19 cellular contexts compared by ENCODE assay signal in genomic region chr1:70361727-70362413, GRCh38. TPM values are rescaled to one million over a fixed set of nuclear protein-coding genes. Genes with fewer than 3 reads are reported as not detected.
DNase-seq lines count a peak whose midpoint lies in the region; ATAC-seq, FAIRE-seq and TF ChIP-seq lines count a peak whose summit lies in the region.
"Had no signal": no experiment of that assay in that cellular context is flagged by ENCODE, and none has a peak within 500 bp of the region (broad histone marks: within the 10 kb centered on the region; RNA-seq: fewer than 3 reads in every experiment).

No MANE protein-coding gene starts in this region.

- no peak for TF ChIP-seq EP300 in HepG2 (IDR thresholded peaks at IDR 0.05; ENCODE audit: low read depth in 2 of 2, low read length in 2 of 2)
- TF ChIP-seq EP300 in HepG2 (CRISPR knock-in tag; IDR thresholded peaks at IDR 0.05; ENCODE audit: borderline replicate concordance) = no peak

- DNase-seq in HepG2 (ENCODE audit: low spot score) = no peak
- no peak for DNase-seq in right lobe of liver
- peak; percentile 73 for DNase-seq in astrocyte of the spinal cord (ENCODE audit: low read depth, low spot score)
- peak; percentile 37 for DNase-seq in iris pigment epithelial cell (ENCODE audit: low read depth)
- DNase-seq in NCI-H1436 treated with DMSO at 0.1 percent for 48 hours (lab: John Stamatoyannopoulos, UW) = no peak
- no peak for DNase-seq in G401 (ENCODE audit: low spot score)
- DNase-seq in NCI-H2196 treated with DMSO at 0.1 percent for 48 hours (lab: John Stamatoyannopoulos, UW; ENCODE audit: unreplicated experiment) = no peak
- DNase-seq: ACHN; activated naive CD8-positive, alpha-beta T cell treated with anti-CD3 and anti-CD28 coated beads, Interleukin-2, amount 10 ng/mL, durations not matched to agents 7 days and 5 days; DMS153; heart right ventricle; left ventricle myocardium superior; NCI-H1092 treated with DMSO at 0.1 percent for 48 hours; NCI-H524; SHP77 treated with DMSO at 0.1 percent for 48 hours; stimulated activated CD4-positive, alpha-beta T cell treated with anti-CD3 and anti-CD28 coated beads, Interleukin-15, amount 100 ng/mL, for 24 hours had no signal

- H3K4me3 ChIP-seq in HepG2 (replicated peaks in 1 of 3; ENCODE audit: insufficient read depth in 1 of 3, low read depth in 2 of 3, low read length in 3 of 3) = no peak overlapping the region
- H3K4me3 ChIP-seq in right lobe of liver = no peak overlapping the region
- no peak overlapping the region for H3K4me3 ChIP-seq in astrocyte of the spinal cord (ENCODE audit: low read depth, low read length)
- H3K4me3 ChIP-seq: GM12878, heart right ventricle, tibial nerve had no signal

- no peak for ATAC-seq in HepG2
- no peak for ATAC-seq in right lobe of liver
- no peak for ATAC-seq in HG03571 (IDR thresholded peaks at IDR 0.05; ENCODE audit: unreplicated experiment)
- ATAC-seq: GM12878, heart right ventricle, left ventricle myocardium superior had no signal

- H3K27ac ChIP-seq in HepG2 (ENCODE audit: extremely low read length, insufficient read depth, low read length) (no peak overlapping the region), right lobe of liver (no peak overlapping the region)
- H3K27ac ChIP-seq: heart right ventricle had no signal

- in situ Hi-C loops in HepG2 (cut with HindIII; ENCODE audit: extremely low pct_ligation_motif_present, low pct_unique_long_range_greater_than_20kb) (no loop called here), astrocyte of the spinal cord (cut with HindIII; ENCODE audit: low sequenced_read_pairs) (no loop called here), G401 (cut with HindIII; ENCODE audit: low sequenced_read_pairs) (no loop called here)

- H3K9me3 ChIP-seq in HepG2 (ENCODE audit: low read length) (no peaks in the 10 kb centered on the region), right lobe of liver (no peaks in the 10 kb centered on the region)
- H3K9me3 ChIP-seq: heart right ventricle, tibial nerve had no signal

- H3K27me3 ChIP-seq in HepG2 (ENCODE audit: control insufficient read depth in 1 of 2, insufficient read depth in 2 of 2, low read length in 2 of 2) (no peaks in the 10 kb centered on the region), right lobe of liver (no peaks in the 10 kb centered on the region)
- H3K27me3 ChIP-seq: heart right ventricle, tibial nerve had no signal

- TF ChIP-seq RAD21 in HepG2 (CRISPR knock-in tag; IDR thresholded peaks at IDR 0.05) = no peak

- TF ChIP-seq POLR2A in HepG2 (IDR thresholded peaks at IDR 0.05; ENCODE audit: insufficient read depth in 1 of 2, low read depth in 2 of 2, low read length in 2 of 2) = no peak
- TF ChIP-seq POLR2A in right lobe of liver (IDR thresholded peaks at IDR 0.05) = no peak

- H3K4me2 ChIP-seq in HepG2 (ENCODE audit: low read depth, low read length) = no peak overlapping the region

- H2AFZ ChIP-seq in HepG2 (ENCODE audit: low read length) = no peak overlapping the region

- FAIRE-seq in HepG2 (lab: Jason Lieb, UNC) = no peak
- FAIRE-seq: GM12878 had no signal

- 83% methylated on average over 3 of the region's 3 CpGs for WGBS in HepG2 (ENCODE audit: low lambda C conversion rate)
- 51% methylated on average over 3 of the region's 3 CpGs for WGBS in right lobe of liver (ENCODE audit: insufficient coverage, low coverage, low lambda C conversion rate, missing lambda C conversion rate)

- intact Hi-C loops in HepG2 (cut with micrococcal nuclease; ENCODE audit: unreplicated experiment) (no loop called here), right lobe of liver (cut with DNase I) (no loop called here)

- CTCF ChIA-PET in HepG2 (lab: Yijun Ruan, JAX; ENCODE audit: low intra/inter-chr PET ratio, low total read pairs) = no interaction called here

- TF ChIP-seq CTCF in HepG2 (CRISPR knock-in tag; IDR thresholded peaks at IDR 0.05) = no peak
- TF ChIP-seq CTCF in right lobe of liver (IDR thresholded peaks at IDR 0.05) = no peak
- no peak for TF ChIP-seq CTCF in astrocyte of the spinal cord (IDR thresholded peaks at IDR 0.05; ENCODE audit: low read depth, low read length)

- no peaks in the 10 kb centered on the region for H3K4me1 ChIP-seq in HepG2 (ENCODE audit: insufficient read depth, low read length)
- H3K4me1 ChIP-seq in right lobe of liver = no peaks in the 10 kb centered on the region
- H3K4me1 ChIP-seq: heart right ventricle had no signal

- H3K9ac ChIP-seq in HepG2 (ENCODE audit: insufficient read depth, low read depth, low read length) = no peak overlapping the region

- H3K36me3 ChIP-seq in HepG2 (replicated peaks in 1 of 2; ENCODE audit: control insufficient read depth in 1 of 2, insufficient read depth in 2 of 2, low read length in 2 of 2) (no peaks in the 10 kb centered on the region), right lobe of liver (no peaks in the 10 kb centered on the region)

- POLR2A ChIA-PET in HepG2 (lab: Yijun Ruan, JAX) = no interaction called here

- no peaks in the 10 kb centered on the region for H4K20me1 ChIP-seq in HepG2 (ENCODE audit: insufficient read depth, low read length)

- BruUV-seq in HepG2 (replicated peaks; lab: Mats Ljungman, UMichigan) = no TSS peak

- no peaks in the 10 kb centered on the region for H3K79me2 ChIP-seq in HepG2 (ENCODE audit: insufficient read depth, low read length)

TF ChIP-seq in HepG2, 621 proteins besides CTCF, POLR2A, EP300 and RAD21:
- TF ChIP-seq SP5 (CRISPR knock-in tag; IDR thresholded peaks at IDR 0.05; ENCODE audit: borderline replicate concordance, low read depth) (no peak), MAFF (IDR thresholded peaks at IDR 0.05; ENCODE audit: low read depth, low read length) (peak; percentile 42; the same call in 1 of the 2 replicates), HES4 (CRISPR knock-in tag; IDR thresholded peaks at IDR 0.05; ENCODE audit: borderline replicate concordance) (no peak), MAFK (conservative IDR thresholded peaks at IDR 0.05 in 1 of 2, IDR thresholded peaks at IDR 0.05 in 1 of 2; ENCODE audit: low read length in 2 of 2) (peak; percentile 51 to 61), SOX5 (CRISPR knock-in tag; IDR thresholded peaks at IDR 0.05; ENCODE audit: borderline replicate concordance) (no peak)

RNA-seq across cellular contexts. Expression of gene ANKRD13C, which starts 7.3 kb away (rescaled TPM):
- total RNA-seq in HepG2 (2016; rRNA removed; fragmentation: Illumina TruSeq; extraction: Trizol) (17.6 and 18.8 TPM in 2 replicates), right lobe of liver (1 to 10 TPM; 6.4 to 8.9 (median 7.3) TPM)
- 62.2 and 62.6 TPM in 2 replicates for total RNA-seq in HepG2 (2016; cell fraction: cytosol; rRNA removed; fragmentation: Illumina TruSeq; extraction: Trizol; ENCODE audit: low read depth)
- total RNA-seq in HepG2 (2016; cell fraction: insoluble cytoplasmic fraction; rRNA removed; fragmentation: Illumina TruSeq; extraction: Trizol) = 16.1 and 18.3 TPM in 2 replicates
- 23.5 and 24.6 TPM in 2 replicates for total RNA-seq in HepG2 (2016; cell fraction: membrane; rRNA removed; fragmentation: Illumina TruSeq; extraction: Trizol)
- 18.4 and 21.6 TPM in 2 replicates for total RNA-seq in HepG2 (2016; cell fraction: nucleus; rRNA removed; fragmentation: Illumina TruSeq; extraction: Trizol)
- polyA plus RNA-seq in HepG2 (2011; rRNA removed) = 5.3 and 6.2 TPM in 2 replicates
- 3.4 and 3.7 TPM in 2 replicates for polyA plus RNA-seq in HepG2 (2011; cell fraction: cytosol; rRNA removed)
- 9.3 and 9.6 TPM in 2 replicates for polyA plus RNA-seq in HepG2 (2011; cell fraction: nucleus; rRNA removed)
- polyA plus RNA-seq in HepG2 (2012) = 8.0 and 8.8 TPM in 2 replicates
- 1.6 and 2.2 TPM in 2 replicates for polyA plus RNA-seq in HepG2 (2016; cell fraction: cytosol; fragmentation: Illumina TruSeq; extraction: Trizol; ENCODE audit: low read depth)
- 17.0 and 17.6 TPM in 2 replicates for polyA plus RNA-seq in HepG2 (2016; cell fraction: insoluble cytoplasmic fraction; fragmentation: Illumina TruSeq; extraction: Trizol; ENCODE audit: low read depth)
- polyA plus RNA-seq in HepG2 (2016; cell fraction: membrane; fragmentation: Illumina TruSeq; extraction: Trizol; ENCODE audit: low read depth) = 7.0 TPM in 2 replicates
- 14.0 and 20.5 TPM in 2 replicates for polyA plus RNA-seq in HepG2 (2016; cell fraction: nucleus; fragmentation: Illumina TruSeq; extraction: Trizol; ENCODE audit: insufficient read depth, low read depth)
- 10.5 and 13.4 TPM in 2 replicates for polyA minus RNA-seq in HepG2 (2011; rRNA and poly(A)+ RNA removed; ENCODE audit: low replicate concordance)
- 8.9 and 9.1 TPM in 2 replicates for polyA minus RNA-seq in HepG2 (2011; cell fraction: cytosol; rRNA and poly(A)+ RNA removed)
- 42.4 and 46.0 TPM in 2 replicates for polyA minus RNA-seq in HepG2 (2011; cell fraction: nucleus; rRNA and poly(A)+ RNA removed)
- 14.9 and 19.9 TPM in 2 replicates for total RNA-seq in G401 (2014; rRNA removed; shearing (Covaris generic))

RNA-seq across cellular contexts. Expression of gene CTH, which starts 49.2 kb away (rescaled TPM):
- total RNA-seq in HepG2 (2016; rRNA removed; fragmentation: Illumina TruSeq; extraction: Trizol) (8.7 and 12.4 TPM in 2 replicates), right lobe of liver (10 to 100 TPM; 32.3 to 85.7 (median 49.0) TPM)
- total RNA-seq in HepG2 (2016; cell fraction: cytosol; rRNA removed; fragmentation: Illumina TruSeq; extraction: Trizol; ENCODE audit: low read depth) = 1.1 and 1.7 TPM in 2 replicates
- total RNA-seq in HepG2 (2016; cell fraction: insoluble cytoplasmic fraction; rRNA removed; fragmentation: Illumina TruSeq; extraction: Trizol) = 9.9 and 12.2 TPM in 2 replicates
- 2.9 and 3.5 TPM in 2 replicates for total RNA-seq in HepG2 (2016; cell fraction: membrane; rRNA removed; fragmentation: Illumina TruSeq; extraction: Trizol)
- total RNA-seq in HepG2 (2016; cell fraction: nucleus; rRNA removed; fragmentation: Illumina TruSeq; extraction: Trizol) = 8.8 and 11.7 TPM in 2 replicates
- polyA plus RNA-seq in HepG2 (2011; rRNA removed) = 15.7 and 19.7 TPM in 2 replicates
- 18.3 and 19.4 TPM in 2 replicates for polyA plus RNA-seq in HepG2 (2011; cell fraction: cytosol; rRNA removed)
- polyA plus RNA-seq in HepG2 (2011; cell fraction: nucleus; rRNA removed) = 10.9 and 15.1 TPM in 2 replicates
- polyA plus RNA-seq in HepG2 (2012) = 18.2 and 26.6 TPM in 2 replicates
- 0.96 and 1.1 TPM in 2 replicates for polyA plus RNA-seq in HepG2 (2016; cell fraction: cytosol; fragmentation: Illumina TruSeq; extraction: Trizol; ENCODE audit: low read depth)
- 14.7 and 15.0 TPM in 2 replicates for polyA plus RNA-seq in HepG2 (2016; cell fraction: insoluble cytoplasmic fraction; fragmentation: Illumina TruSeq; extraction: Trizol; ENCODE audit: low read depth)
- polyA plus RNA-seq in HepG2 (2016; cell fraction: membrane; fragmentation: Illumina TruSeq; extraction: Trizol; ENCODE audit: low read depth) = 1.5 and 2.0 TPM in 2 replicates
- 10.0 and 12.8 TPM in 2 replicates for polyA plus RNA-seq in HepG2 (2016; cell fraction: nucleus; fragmentation: Illumina TruSeq; extraction: Trizol; ENCODE audit: insufficient read depth, low read depth)
- polyA minus RNA-seq in HepG2 (2011; rRNA and poly(A)+ RNA removed; ENCODE audit: low replicate concordance) = 33.7 and 40.4 TPM in 2 replicates
- polyA minus RNA-seq in HepG2 (2011; cell fraction: cytosol; rRNA and poly(A)+ RNA removed) = 13.9 and 16.7 TPM in 2 replicates
- polyA minus RNA-seq in HepG2 (2011; cell fraction: nucleus; rRNA and poly(A)+ RNA removed) = 24.0 and 32.6 TPM in 2 replicates
- 3.0 and 9.7 TPM in 2 replicates for total RNA-seq in G401 (2014; rRNA removed; shearing (Covaris generic))

Comparison
In these comparisons a context has a peak if more than half of its experiments do, and no peak if none do; other contexts are left out.
1. DNase-seq: peak in astrocyte of the spinal cord (single experiment) and iris pigment epithelial cell (single experiment); none in HepG2 (single experiment), right lobe of liver (0 of 3), NCI-H1436 treated with DMSO at 0.1 percent for 48 hours (single experiment), G401 (single experiment) and NCI-H2196 treated with DMSO at 0.1 percent for 48 hours (single experiment).